20 cellular contexts compared by ENCODE assay signal in genomic region chr9:18668944-18669343, GRCh38.
A peak's percentile ranks its signal among the peaks of the same experiment; 100 is the strongest.
DNase-seq lines count a peak whose midpoint lies in the region; ATAC-seq, FAIRE-seq and TF ChIP-seq lines count a peak whose summit lies in the region.
"Had no signal": no experiment of that assay in that cellular context is flagged by ENCODE, and none has a peak within 500 bp of the region (broad histone marks: within the 10 kb centered on the region; RNA-seq: fewer than 3 reads in every experiment).

No MANE protein-coding gene starts in this region.

- no peaks in the 10 kb centered on the region for H3K27me3 Mint-ChIP-seq in MCF 10A (ENCODE audit: insufficient read depth, unreplicated experiment)

- POLR2A ChIA-PET in MCF 10A (lab: Yijun Ruan, JAX) = interaction anchor here (0.8 kb wide), 1 partner anchor 10 kb away, joined by 3 read pairs; no protein-coding TSS in a partner anchor

- H3K27ac ChIP-seq in mammary epithelial cell (ENCODE audit: insufficient read depth, low read depth, low read length) (no peak overlapping the region), RWPE2 (ENCODE audit: poor library complexity, severe bottlenecking) (no peak overlapping the region)
- H3K27ac ChIP-seq: ascending aorta, C4-2B, gastrocnemius medialis, KMS-11, SJSA1, uterus had no signal

- ATAC-seq in RWPE2 (ENCODE audit: low read depth) = peak; percentile 75; the same call in 2 of the 3 replicates
- ATAC-seq: gastrocnemius medialis, right cardiac atrium had no signal

- in situ Hi-C loops in mammary epithelial cell (cut with MboI; ENCODE audit: low sequenced_read_pairs in 2 of 2) = loop anchor here in 1 of 2 donors (25.0 kb wide), 1 partner anchor 432 kb away; no protein-coding TSS in a partner anchor

- H3K4me3 ChIP-seq in mammary epithelial cell (replicated peaks in 1 of 3; ENCODE audit: insufficient read depth in 1 of 3, low read depth in 2 of 3, low read length in 3 of 3) (no peak overlapping the region), RWPE2 (ENCODE audit: severe bottlenecking) (no peak overlapping the region)
- H3K4me3 ChIP-seq: ascending aorta, gastrocnemius medialis, SJSA1, uterus had no signal

- no peak overlapping the region for H2AFZ ChIP-seq in mammary epithelial cell (ENCODE audit: low read depth, low read length)

- H3K36me3 ChIP-seq in mammary epithelial cell (ENCODE audit: insufficient read depth, low read length) (no peaks in the 10 kb centered on the region), RWPE2 (ENCODE audit: low read depth) (no peaks in the 10 kb centered on the region)
- H3K36me3 ChIP-seq: ascending aorta, gastrocnemius medialis, SJSA1, uterus had no signal

- H3K4me1 ChIP-seq in mammary epithelial cell (ENCODE audit: insufficient read depth, low read length) (peaks cover 22% of the 10 kb centered on the region), RWPE2 (ENCODE audit: insufficient read depth, poor library complexity, severe bottlenecking) (peaks cover 16% of the 10 kb centered on the region)
- H3K4me1 ChIP-seq: gastrocnemius medialis, SJSA1, uterus had no signal

- no peak overlapping the region for H3K27ac Mint-ChIP-seq in MCF 10A (ENCODE audit: low read depth, unreplicated experiment)
- H3K27ac Mint-ChIP-seq: mesothelial cell of epicardium had no signal

- H3K4me3 Mint-ChIP-seq in MCF 10A (ENCODE audit: unreplicated experiment) = no peak overlapping the region
- H3K4me3 Mint-ChIP-seq: mesothelial cell of epicardium, neural crest cell had no signal

- no peaks in the 10 kb centered on the region for H3K27me3 ChIP-seq in mammary epithelial cell (ENCODE audit: insufficient read depth, low read length)
- H3K27me3 ChIP-seq in RWPE2 (ENCODE audit: insufficient read depth, poor library complexity, severe bottlenecking) = no peaks in the 10 kb centered on the region
- H3K27me3 ChIP-seq: ascending aorta, gastrocnemius medialis, SJSA1, uterus had no signal

- no peaks in the 10 kb centered on the region for H3K9me3 ChIP-seq in mammary epithelial cell (replicated peaks; ENCODE audit: insufficient read depth, low read length)
- H3K9me3 ChIP-seq in RWPE2 (ENCODE audit: severe bottlenecking) = no peaks in the 10 kb centered on the region
- H3K9me3 ChIP-seq: ascending aorta, gastrocnemius medialis, SJSA1, uterus had no signal

- H3K9me3 Mint-ChIP-seq in MCF 10A (ENCODE audit: unreplicated experiment) = no peaks in the 10 kb centered on the region
- H3K9me3 Mint-ChIP-seq: mesothelial cell of epicardium, neural crest cell had no signal

- no peaks in the 10 kb centered on the region for H3K36me3 Mint-ChIP-seq in MCF 10A (ENCODE audit: insufficient read depth, unreplicated experiment)
- H3K36me3 Mint-ChIP-seq: mesothelial cell of epicardium had no signal

- CTCF ChIA-PET in MCF 10A (lab: Yijun Ruan, JAX) (interaction anchor here (2.0 kb wide), 1 partner anchor 414 kb away, joined by 8 read pairs; no protein-coding TSS in a partner anchor), mammary epithelial cell (lab: Charles Lee; ENCODE audit: low non-redundant PET) (no interaction called here)

- H3K4me1 Mint-ChIP-seq in MCF 10A (ENCODE audit: insufficient read depth, unreplicated experiment) = peaks cover 20% of the 10 kb centered on the region

- H3K79me2 ChIP-seq in mammary epithelial cell (ENCODE audit: insufficient read depth, low read length) = no peaks in the 10 kb centered on the region

- dilution Hi-C loops in mammary epithelial cell (cut with HindIII; ENCODE audit: low sequenced_read_pairs) = no loop called here

- intact Hi-C loops in MCF 10A (cut with micrococcal nuclease) (no loop called here), mammary epithelial cell (cut with micrococcal nuclease) (no loop called here)

- H3K9ac ChIP-seq in mammary epithelial cell (ENCODE audit: insufficient read depth, low read length) = no peak overlapping the region
- H3K9ac ChIP-seq: KMS-11 had no signal

- DNase-seq in MCF 10A (ENCODE audit: unreplicated experiment) = peak; percentile 50
- no peak for DNase-seq in mammary epithelial cell
- no peak for DNase-seq in RWPE2 (ENCODE audit: low spot score)
- DNase-seq in stimulated activated naive CD4-positive, alpha-beta T cell (lab: John Stamatoyannopoulos, UW) = no peak
- no peak for DNase-seq in HCEC 1CT
- no peak for DNase-seq in NCI-H82 (lab: John Stamatoyannopoulos, UW)
- no peak for DNase-seq in NOMO-1 treated with dmso at 0.1 percent for 144 hours (lab: John Stamatoyannopoulos, UW; ENCODE audit: unreplicated experiment)
- DNase-seq: EL, gastrocnemius medialis, NCI-H187, right cardiac atrium, T1000, uterus had no signal

- WGBS in mammary epithelial cell (ENCODE audit: low coverage, missing lambda C conversion rate) = 30% methylated on average over 2 of the region's 2 CpGs

- no peak overlapping the region for H3K4me2 ChIP-seq in mammary epithelial cell (ENCODE audit: insufficient read depth, low read depth, low read length)
- H3K4me2 ChIP-seq: KMS-11 had no signal

- H4K20me1 ChIP-seq in mammary epithelial cell (ENCODE audit: insufficient read depth, low read length) = no peaks in the 10 kb centered on the region

- TF ChIP-seq CTCF in MCF 10A (IDR thresholded peaks at IDR 0.05; ENCODE audit: unreplicated experiment) (no peak), mammary epithelial cell (conservative IDR thresholded peaks at IDR 0.05 in 1 of 2, IDR thresholded peaks at IDR 0.05 in 1 of 2; ENCODE audit: extremely low read depth in 1 of 2, insufficient read depth in 1 of 2, low read depth in 1 of 2, low read length in 2 of 2) (no peak), RWPE2 (IDR thresholded peaks at IDR 0.05; ENCODE audit: poor library complexity, severe bottlenecking) (no peak)

- peak; percentile 5 for FAIRE-seq in islet of Langerhans (lab: Jason Lieb, UNC)

- no TSS peak for BruUV-seq in MCF 10A (replicated peaks; lab: Mats Ljungman, UMichigan)
- BruUV-seq in mammary epithelial cell (replicated peaks; lab: Mats Ljungman, UMichigan) = no TSS peak
